In the genomic region with DNA sequence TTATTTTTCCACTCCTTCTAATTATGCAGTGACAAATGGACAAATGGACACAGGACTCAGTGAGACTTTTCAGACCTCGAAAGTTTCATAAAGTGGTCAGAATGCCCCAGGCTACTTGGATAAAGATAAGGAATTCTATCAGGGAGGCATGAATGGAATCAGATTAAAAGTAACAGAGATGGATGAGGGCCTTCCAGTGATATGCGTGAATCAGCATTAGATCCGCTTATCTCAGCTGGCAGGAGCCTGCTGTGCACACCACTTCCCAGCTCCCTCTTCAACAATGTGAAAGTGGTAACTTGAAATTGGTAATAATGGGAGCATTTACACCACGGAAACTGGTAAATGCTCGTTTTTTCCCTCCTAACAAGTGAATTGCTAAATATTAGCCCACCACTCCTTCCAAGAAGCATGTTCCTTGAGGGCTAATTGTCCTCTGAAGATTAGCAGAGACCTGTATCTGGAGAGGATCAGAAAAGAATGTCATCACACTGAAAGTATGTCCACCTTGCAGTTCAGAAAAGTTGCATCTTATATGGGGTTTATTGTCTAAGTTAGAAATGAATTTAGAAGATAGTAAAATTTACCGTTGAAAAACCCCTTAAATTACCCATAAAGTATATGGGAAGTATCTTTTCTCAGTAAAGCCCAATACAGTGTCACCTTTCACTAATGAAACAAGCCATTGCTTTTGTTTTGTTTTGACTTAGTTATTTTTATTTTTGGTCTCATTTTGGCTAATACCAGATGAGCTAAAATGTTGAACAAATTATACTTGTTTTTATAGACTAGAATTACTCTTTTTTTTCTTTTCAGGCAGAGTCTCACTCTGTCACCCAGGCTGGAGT, we compare ENCODE assay signal across 30 cellular contexts.
DNase-seq lines count a peak whose midpoint lies in the region; ATAC-seq, FAIRE-seq and TF ChIP-seq lines count a peak whose summit lies in the region.
"Had no signal": no experiment of that assay in that cellular context is flagged by ENCODE, and none has a peak within 500 bp of the region (broad histone marks: within the 10 kb centered on the region; RNA-seq: fewer than 3 reads in every experiment).

No MANE protein-coding gene starts in this region.

- H3K27ac ChIP-seq in endodermal cell (ENCODE audit: low read depth, low read length), result peak overlapping the region; percentile 22
- H3K27ac ChIP-seq: breast epithelium, left lung, prostate gland, tibial artery had no signal

- H3K9me3 Mint-ChIP-seq in endodermal cell, result peaks cover 13% of the 10 kb centered on the region
- H3K9me3 Mint-ChIP-seq: dendritic cell treated with granulocyte-macrophage colony-stimulating factor and Interleukin-4, amounts not matched to agents 40 ng/mL and 50 ng/mL, for 4 days; immature natural killer cell had no signal

- peak overlapping the region; percentile 81 for H3K27ac Mint-ChIP-seq in endodermal cell
- H3K27ac Mint-ChIP-seq: dendritic cell treated with granulocyte-macrophage colony-stimulating factor and Interleukin-4, amounts not matched to agents 40 ng/mL and 50 ng/mL, for 4 days; immature natural killer cell had no signal

- ATAC-seq in GM21786 (IDR thresholded peaks at IDR 0.05; ENCODE audit: unreplicated experiment) (peak; percentile 38), HG02571 (IDR thresholded peaks at IDR 0.05; ENCODE audit: unreplicated experiment) (no peak)
- ATAC-seq: left lung; mucosa of descending colon; stimulated activated naive CD8-positive, alpha-beta T cell treated with anti-CD3 and anti-CD28 coated beads, Interleukin-15, Interleukin-2, amounts not matched to agents 100 U/mL and 50 U/mL, for 24 hours had no signal

- TF ChIP-seq CTCF in D721Med (IDR thresholded peaks at IDR 0.05; ENCODE audit: insufficient read depth, missing control alignments) (no peak), endodermal cell (conservative IDR thresholded peaks at IDR 0.05) (no peak)

- no peak for DNase-seq in D721Med (ENCODE audit: insufficient read length, low spot score)
- peak; percentile 88 for DNase-seq in NCI-H82 (lab: John Stamatoyannopoulos, UW)
- DNase-seq in endodermal cell, result peak; percentile 79
- DNase-seq in glomerular visceral epithelial cell (ENCODE audit: extremely low spot score), result no peak
- no peak for DNase-seq in H54 (ENCODE audit: insufficient read length, low spot score)
- no peak for DNase-seq in NCI-H2107 (lab: John Stamatoyannopoulos, UW)
- DNase-seq: activated CD4-positive, alpha-beta T cell treated with anti-CD3 and anti-CD28 coated beads, Interleukin-2, amount 50 U/mL, for 1 hour; activated CD8-positive, alpha-beta memory T cell treated with anti-CD3 and anti-CD28 coated beads, Interleukin-2, amount 50 U/mL, for 48 hours; activated effector memory CD4-positive, alpha-beta T cell treated with Interleukin-2 at 50 U/mL for 16 hours; DMS53; immature natural killer cell; Kasumi-1; left lung; mucosa of descending colon; NCI-H1092; NCI-H2081; NCI-H524; Right ventricle myocardium superior; small intestine; stimulated activated CD4-positive, alpha-beta T cell treated with anti-CD3 and anti-CD28 coated beads, Interleukin-2, amount 100 ng/mL, for 48 hours; stimulated activated naive CD8-positive, alpha-beta T cell treated with anti-CD3 and anti-CD28 coated beads, Interleukin-15, Interleukin-2, amounts not matched to agents 100 U/mL and 50 U/mL, for 24 hours; tibial artery had no signal

- peak overlapping the region; percentile 13 for H3K4me3 ChIP-seq in endodermal cell (ENCODE audit: low read length)
- H3K4me3 ChIP-seq: breast epithelium, left lung, mucosa of descending colon, prostate gland, tibial artery had no signal

- no peaks in the 10 kb centered on the region for H3K36me3 ChIP-seq in endodermal cell (ENCODE audit: control insufficient read depth, insufficient read depth, low read length)
- H3K36me3 ChIP-seq: breast epithelium, left lung, prostate gland, tibial artery had no signal

- peaks cover 22% of the 10 kb centered on the region for H3K9me3 ChIP-seq in endodermal cell (ENCODE audit: control insufficient read depth, low read length)
- H3K9me3 ChIP-seq: breast epithelium, left lung, mucosa of descending colon, prostate gland, tibial artery had no signal

- H3K9ac ChIP-seq in endodermal cell (ENCODE audit: extremely low read depth, low read length, poor library complexity, severe bottlenecking), result no peak overlapping the region

- no peaks in the 10 kb centered on the region for H3K27me3 Mint-ChIP-seq in endodermal cell (ENCODE audit: insufficient read depth)
- H3K27me3 Mint-ChIP-seq: dendritic cell treated with granulocyte-macrophage colony-stimulating factor and Interleukin-4, amounts not matched to agents 40 ng/mL and 50 ng/mL, for 4 days had no signal

- H3K4me1 Mint-ChIP-seq in endodermal cell, result peaks cover 50% of the 10 kb centered on the region
- H3K4me1 Mint-ChIP-seq: immature natural killer cell had no signal

- peaks cover 9% of the 10 kb centered on the region for H3K4me1 ChIP-seq in endodermal cell (ENCODE audit: control insufficient read depth, insufficient read depth, low read length)
- H3K4me1 ChIP-seq: breast epithelium, left lung, prostate gland, tibial artery had no signal

- H3K27me3 ChIP-seq in endodermal cell (ENCODE audit: control insufficient read depth, insufficient read depth, low read length, poor library complexity, severe bottlenecking), result no peaks in the 10 kb centered on the region
- H3K27me3 ChIP-seq: breast epithelium, left lung, tibial artery had no signal

- no peak for TF ChIP-seq POLR2A in H54 (IDR thresholded peaks at IDR 0.05; ENCODE audit: low read depth, low read length)

- WGBS in endodermal cell (ENCODE audit: insufficient coverage in 1 of 2, insufficient read length in 1 of 2), 2 experiments, result 29 to 47% methylated on average over 3 to 5 of the region's 6 CpGs

- H3K36me3 Mint-ChIP-seq in endodermal cell (ENCODE audit: low read depth), result peaks cover 11% of the 10 kb centered on the region
- H3K36me3 Mint-ChIP-seq: immature natural killer cell had no signal

- H3K4me3 Mint-ChIP-seq in endodermal cell, result no peak overlapping the region
- H3K4me3 Mint-ChIP-seq: dendritic cell treated with granulocyte-macrophage colony-stimulating factor and Interleukin-4, amounts not matched to agents 40 ng/mL and 50 ng/mL, for 4 days; immature natural killer cell had no signal

- peak; percentile 11 for FAIRE-seq in D721Med (lab: Jason Lieb, UNC)
- FAIRE-seq in H54 (lab: Jason Lieb, UNC), result no peak
- FAIRE-seq: endothelial cell of umbilical vein, GM12892, small intestine, TTC549 had no signal

Comparison
In these comparisons a context has a peak if more than half of its experiments do, and no peak if none do; other contexts are left out.
1. DNase-seq: peak in NCI-H82 (single experiment) and endodermal cell (single experiment); none in D721Med (single experiment), glomerular visceral epithelial cell (single experiment), H54 (single experiment) and NCI-H2107 (single experiment).